In the genomic region with DNA sequence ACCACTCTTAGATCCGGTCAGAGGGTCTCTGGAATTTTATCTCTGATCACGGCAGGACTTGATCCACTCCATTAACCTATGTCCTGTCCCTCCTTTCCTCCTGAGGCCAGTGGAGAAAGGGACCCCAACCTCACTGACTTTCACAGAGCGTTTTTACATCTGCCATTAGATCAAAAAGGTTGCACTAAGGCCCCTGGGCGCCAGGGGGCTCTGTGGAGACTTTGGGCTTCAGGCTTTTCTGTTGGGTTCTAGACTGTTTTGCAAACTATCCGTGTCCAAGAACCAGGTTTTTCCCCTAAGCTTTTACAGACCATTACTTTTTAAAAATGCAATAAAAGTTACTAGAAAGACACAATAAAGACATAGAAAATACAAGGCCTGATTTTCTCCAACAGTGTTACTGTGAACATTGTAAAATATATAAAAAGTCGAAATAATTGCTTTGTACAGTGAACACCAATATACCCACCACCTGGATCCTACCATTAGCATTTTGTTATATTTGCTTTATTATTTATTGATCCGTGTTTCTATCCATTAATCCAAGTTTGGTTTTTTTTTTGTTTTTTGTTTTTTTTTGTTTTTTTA, we compare ENCODE assay signal across 8 cellular contexts.
DNase-seq lines count a peak whose midpoint lies in the region; ATAC-seq and TF ChIP-seq lines count a peak whose summit lies in the region.

No MANE protein-coding gene starts in this region.

- no peak for TF ChIP-seq EP300 in stomach (IDR thresholded peaks at IDR 0.05)

- 31 to 43% (median 36%) methylated on average over 7 of the region's 7 CpGs for WGBS in stomach, 5 donors

- H3K4me1 ChIP-seq in stomach: no peaks in the 10 kb centered on the region

- H3K27ac ChIP-seq in WERI-Rb-1 (no peak overlapping the region), coronary artery (no peak overlapping the region), stomach (no peak overlapping the region)

- peak; percentile 20 for ATAC-seq in Right ventricle myocardium inferior
- no peak for ATAC-seq in HG03457 (IDR thresholded peaks at IDR 0.05; ENCODE audit: unreplicated experiment)

- H3K9me3 ChIP-seq in WERI-Rb-1 (ENCODE audit: severe bottlenecking) (no peaks in the 10 kb centered on the region), stomach (no peaks in the 10 kb centered on the region)

- H3K27me3 ChIP-seq in WERI-Rb-1 (ENCODE audit: insufficient read depth, low read depth, severe bottlenecking): no peaks in the 10 kb centered on the region
- H3K27me3 ChIP-seq in stomach: peaks cover 0 to 12% (median 0%) of the 10 kb centered on the region in 3 donors

- peak; percentile 69 for DNase-seq in Right ventricle myocardium inferior (ENCODE audit: missing footprints)
- no peak for DNase-seq in cardiac septum (ENCODE audit: low spot score)
- peak; percentile 63 to 85 (median 65) for DNase-seq in NCI-H1417 (lab: John Stamatoyannopoulos, UW)
- peak; percentile 64 for DNase-seq in WERI-Rb-1
- DNase-seq in coronary artery (ENCODE audit: low spot score): no peak
- DNase-seq in medulla oblongata (ENCODE audit: extremely low spot score): peak; percentile 41
- DNase-seq in stomach: peak; percentile 78

- no peak overlapping the region for H3K4me3 ChIP-seq in WERI-Rb-1 (ENCODE audit: low read depth, low read length)
- H3K4me3 ChIP-seq in coronary artery: no peak overlapping the region
- H3K4me3 ChIP-seq in stomach: no peak overlapping the region

- H3K36me3 ChIP-seq in WERI-Rb-1 (no peaks in the 10 kb centered on the region), stomach (no peaks in the 10 kb centered on the region)

- intact Hi-C loops in Right ventricle myocardium inferior (cut with DNase I): loop anchor here (2.0 kb wide), 2 partner anchors 57 to 201 kb away; no protein-coding TSS in a partner anchor
- intact Hi-C loops in cardiac septum (cut with DNase I): loop anchor here (5.0 to 10.0 kb wide), 3 partner anchors 201 to 319 kb away; partner anchors contain the start of gene ALDH1A2
- intact Hi-C loops in stomach (cut with DNase I; ENCODE audit: low total_unique reads): loop anchor here (5.0 to 10.0 kb wide), 2 partner anchors 206 to 211 kb away; no protein-coding TSS in a partner anchor

- TF ChIP-seq POLR2A in stomach (IDR thresholded peaks at IDR 0.05): no peak

- TF ChIP-seq CTCF in WERI-Rb-1 (IDR thresholded peaks at IDR 0.05; ENCODE audit: low read depth, low read length) (peak; percentile 81), coronary artery (IDR thresholded peaks at IDR 0.05) (peak; percentile 15), stomach (IDR thresholded peaks at IDR 0.05) (peak in 5 of 7 experiments; percentile 12 to 69 (median 57))

Comparison
In these comparisons a context has a peak if more than half of its experiments do, and no peak if none do; other contexts are left out.
1. DNase-seq: peak in Right ventricle myocardium inferior (single experiment), NCI-H1417 (3 of 3), WERI-Rb-1 (single experiment), medulla oblongata (single experiment) and stomach (single experiment); none in cardiac septum (single experiment) and coronary artery (single experiment).
2. CTCF ChIP-seq: peak in every context shown above with its lines; median percentile 81 in WERI-Rb-1; 57 in stomach; 15 in coronary artery.